ENCODE assay signal across 8 cellular contexts in the genomic region with DNA sequence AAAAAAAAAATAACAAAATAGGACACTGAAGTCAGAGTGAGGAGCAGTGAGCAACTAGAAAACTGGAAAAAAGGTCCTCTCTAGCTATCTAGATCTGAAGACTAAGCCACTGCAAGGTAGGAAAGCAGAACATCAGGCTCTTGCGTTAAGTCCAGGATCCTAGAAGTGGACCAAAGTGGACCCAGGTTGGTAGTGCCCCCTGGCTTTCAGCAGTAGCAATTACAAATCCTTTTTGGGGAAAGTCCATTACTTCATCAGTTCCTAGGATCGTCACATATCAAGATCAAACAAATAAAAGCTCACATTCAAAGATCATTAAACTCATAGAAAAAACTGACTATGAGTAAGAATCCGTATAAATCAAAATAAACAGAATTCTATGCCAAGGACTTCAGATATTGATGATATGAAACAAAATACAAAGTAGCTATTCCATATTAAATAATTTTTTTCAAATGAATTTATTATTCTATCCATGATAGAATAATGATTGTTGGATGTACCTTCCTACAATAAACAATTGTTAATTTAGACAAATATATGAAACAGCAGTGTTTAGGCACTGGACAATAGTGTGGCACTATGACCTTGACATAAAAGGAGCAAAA. TPM values are rescaled to one million over a fixed set of nuclear protein-coding genes. Genes with fewer than 3 reads are reported as not detected.
A peak's percentile ranks its signal among the peaks of the same experiment; 100 is the strongest.
DNase-seq lines count a peak whose midpoint lies in the region; ATAC-seq and TF ChIP-seq lines count a peak whose summit lies in the region.

No MANE protein-coding gene starts in this region.

- WGBS in suprapubic skin, result 9% methylated on average over 3 of the region's 3 CpGs

- H3K4me1 ChIP-seq in colonic mucosa (no peaks in the 10 kb centered on the region), suprapubic skin (no peaks in the 10 kb centered on the region)

- peak; percentile 35 for DNase-seq in stimulated activated CD4-positive, alpha-beta T cell treated with anti-CD3 and anti-CD28 coated beads, Interleukin-15, amount 100 ng/mL, for 24 hours
- DNase-seq in stimulated activated CD4-positive, alpha-beta T cell treated with anti-CD3 and anti-CD28 coated beads, Interleukin-4, amount 100 ng/mL, for 4 hours, result no peak
- DNase-seq in RKO (ENCODE audit: low spot score), result peak; percentile 76
- DNase-seq in colonic mucosa, result peak; percentile 41
- peak; percentile 24 for DNase-seq in kidney glomerular epithelial cell (lab: John Stamatoyannopoulos, UW)
- no peak for DNase-seq in suprapubic skin (ENCODE audit: low spot score in 2 of 2)
- no peak for DNase-seq in GOT3 (lab: John Stamatoyannopoulos, UW)

- intact Hi-C loops in colonic mucosa (cut with DNase I), result loop anchor here (5.0 kb wide), 1 partner anchor 83 kb away; no protein-coding TSS in a partner anchor

- TF ChIP-seq CTCF in colonic mucosa (IDR thresholded peaks at IDR 0.05) (peak; percentile 54), suprapubic skin (IDR thresholded peaks at IDR 0.05) (peak; percentile 62 to 77)

- no peak for TF ChIP-seq EP300 in suprapubic skin (IDR thresholded peaks at IDR 0.05)

- no peak overlapping the region for H3K9ac ChIP-seq in colonic mucosa (ENCODE audit: low read depth in 2 of 2, low read length in 2 of 2)

- H3K4me3 ChIP-seq in colonic mucosa (no peak overlapping the region), suprapubic skin (no peak overlapping the region)

- peak; percentile 48 for ATAC-seq in HG03442 (IDR thresholded peaks at IDR 0.05; ENCODE audit: unreplicated experiment)

- H3K27me3 ChIP-seq in colonic mucosa (no peaks in the 10 kb centered on the region), suprapubic skin (peaks cover 6% of the 10 kb centered on the region)

- no peaks in the 10 kb centered on the region for H3K36me3 ChIP-seq in colonic mucosa
- H3K36me3 ChIP-seq in suprapubic skin, result no peaks in the 10 kb centered on the region

- H3K9me3 ChIP-seq in colonic mucosa, result no peaks in the 10 kb centered on the region
- no peaks in the 10 kb centered on the region for H3K9me3 ChIP-seq in suprapubic skin

- H3K27ac ChIP-seq in colonic mucosa (no peak overlapping the region), suprapubic skin (no peak overlapping the region)

- TF ChIP-seq POLR2A in suprapubic skin (IDR thresholded peaks at IDR 0.05), result no peak

RNA-seq across cellular contexts. Expression of gene RICTOR, which starts 6.5 kb away (rescaled TPM):
- 10 to 100 TPM; 15.1 to 32.9 TPM for total RNA-seq in colonic mucosa
- total RNA-seq in suprapubic skin, result 10 to 100 TPM; 24.9 to 92.6 (median 28.7) TPM

Comparison
In these comparisons a context has a peak if more than half of its experiments do, and no peak if none do; other contexts are left out.
1. DNase-seq: peak in stimulated activated CD4-positive, alpha-beta T cell treated with anti-CD3 and anti-CD28 coated beads, Interleukin-15, amount 100 ng/mL, for 24 hours (single experiment), RKO (single experiment), colonic mucosa (single experiment) and kidney glomerular epithelial cell (single experiment); none in stimulated activated CD4-positive, alpha-beta T cell treated with anti-CD3 and anti-CD28 coated beads, Interleukin-4, amount 100 ng/mL, for 4 hours (0 of 2), suprapubic skin (0 of 2) and GOT3 (single experiment).